13 cellular contexts compared by ENCODE assay signal in the genomic region with DNA sequence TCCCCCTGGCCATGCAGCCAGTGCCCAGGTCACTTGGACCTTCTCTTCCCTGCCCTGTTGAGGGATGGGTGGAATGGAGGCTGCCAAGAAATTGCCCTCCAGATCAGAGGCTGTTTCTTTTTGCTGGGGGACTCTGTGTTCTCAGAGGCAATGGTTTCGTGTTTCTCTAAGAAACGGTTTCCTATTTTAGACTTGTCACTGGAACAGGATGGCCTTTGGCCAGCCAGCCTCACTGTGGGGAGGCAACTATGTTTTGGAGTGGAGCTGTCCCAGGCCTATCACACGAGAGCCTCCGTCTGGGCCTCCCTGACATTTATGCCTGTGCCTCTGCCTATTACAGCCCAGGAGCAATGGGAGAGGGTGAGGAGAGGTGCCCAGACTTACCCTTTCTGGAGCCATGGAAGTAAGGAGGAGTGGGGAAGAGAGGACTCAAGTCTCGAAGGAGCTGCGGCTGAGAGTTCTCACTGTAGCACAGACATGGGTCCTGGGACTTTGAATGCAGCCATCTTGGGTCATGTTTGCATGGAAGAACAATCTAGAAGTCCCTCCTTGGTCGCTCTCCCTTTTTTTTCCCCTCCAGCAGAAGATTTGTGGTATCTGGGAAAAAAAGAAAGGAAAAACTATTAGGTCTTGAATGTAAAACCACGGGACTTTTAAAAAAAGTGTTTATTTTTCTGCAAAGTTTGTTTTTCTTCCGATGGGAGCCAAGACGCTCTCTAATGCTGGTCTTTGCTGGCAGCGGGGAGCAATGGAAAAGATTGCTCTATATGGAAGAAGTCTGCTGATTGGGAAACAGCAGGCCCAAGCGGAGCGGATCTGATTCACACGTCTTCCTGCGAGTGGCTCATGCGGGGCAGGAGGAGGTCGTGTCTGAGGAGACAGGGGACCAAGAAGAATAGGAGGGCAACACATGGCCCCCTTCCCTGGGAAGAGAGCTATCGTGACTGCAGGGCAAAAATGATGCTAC.
DNase-seq lines count a peak whose midpoint lies in the region; ATAC-seq, FAIRE-seq and TF ChIP-seq lines count a peak whose summit lies in the region.
"Had no signal": no experiment of that assay in that cellular context is flagged by ENCODE, and none has a peak within 500 bp of the region (broad histone marks: within the 10 kb centered on the region; RNA-seq: fewer than 3 reads in every experiment).

No MANE protein-coding gene starts in this region.

- no peaks in the 10 kb centered on the region for H4K20me1 ChIP-seq in GM23248 (ENCODE audit: insufficient read depth)

- peak; percentile 73 for DNase-seq in GM23248
- peak in 2 of 10 donors; percentile 12 to 36 for DNase-seq in dorsolateral prefrontal cortex
- peak; percentile 14 for DNase-seq in inferior parietal cortex (ENCODE audit: extremely low spot score)
- peak; percentile 72 for DNase-seq in sigmoid colon
- no peak for DNase-seq in GM12892 (ENCODE audit: insufficient read length)
- no peak for DNase-seq in NCI-H82 treated with DMSO at 0.1 percent for 48 hours (lab: John Stamatoyannopoulos, UW; ENCODE audit: unreplicated experiment)
- DNase-seq in HPDE6-E6E7 (ENCODE audit: extremely low spot score): no peak
- DNase-seq: MM.1S; NCI-H226; occipital lobe; stimulated activated CD4-positive, alpha-beta T cell treated with anti-CD3 and anti-CD28 coated beads, Interleukin-4, amount 100 ng/mL, for 1 hour had no signal

- no peaks in the 10 kb centered on the region for H3F3A ChIP-seq in GM23248 (ENCODE audit: insufficient read depth)

- no peak overlapping the region for H3K4me2 ChIP-seq in GM23248 (ENCODE audit: unreplicated experiment)

- H3K27me3 ChIP-seq in GM23248 (replicated peaks; ENCODE audit: insufficient read depth) (peaks cover 17% of the 10 kb centered on the region; the same call in 1 of the 2 replicates), dorsolateral prefrontal cortex (peaks cover 0 to 33% (median 0%) of the 10 kb centered on the region in 45 donors), sigmoid colon (no peaks in the 10 kb centered on the region)

- no peak overlapping the region for H2AFZ ChIP-seq in GM23248

- TF ChIP-seq POLR2A in sigmoid colon (IDR thresholded peaks at IDR 0.05) (no peak), GM12892 (IDR thresholded peaks at IDR 0.05; ENCODE audit: low read depth, low read length) (no peak)

- no peak overlapping the region for H3K4me3 ChIP-seq in GM23248
- no peak overlapping the region for H3K4me3 ChIP-seq in dorsolateral prefrontal cortex
- no peak overlapping the region for H3K4me3 ChIP-seq in sigmoid colon
- H3K4me3 ChIP-seq: GM12878 had no signal

- in situ Hi-C loops in GM23248 (cut with MboI): no loop called here

- 34 to 41% methylated on average over 18 of the region's 18 CpGs for WGBS in GM23248 (ENCODE audit: low coverage in 1 of 2, low lambda C conversion rate in 2 of 2, missing lambda C conversion rate in 2 of 2), 2 experiments
- WGBS in sigmoid colon, 2 donors: 82 to 85% methylated on average over 18 of the region's 18 CpGs

- no peaks in the 10 kb centered on the region for H3K9me2 ChIP-seq in GM23248 (ENCODE audit: insufficient read depth)

- no peaks in the 10 kb centered on the region for H3K9me3 ChIP-seq in GM23248 (ENCODE audit: low read depth)
- H3K9me3 ChIP-seq in sigmoid colon: no peaks in the 10 kb centered on the region

- H3K27ac ChIP-seq in GM23248 (no peak overlapping the region), dorsolateral prefrontal cortex (peak overlapping the region in 49 of 59 donors; percentile 5 to 87 (median 63)), sigmoid colon (peak overlapping the region in 2 of 4 donors; percentile 42 to 53)

- ATAC-seq in GM21447 (IDR thresholded peaks at IDR 0.05; ENCODE audit: unreplicated experiment): no peak
- ATAC-seq: GM12878 had no signal

- H3K9ac ChIP-seq in GM23248: no peak overlapping the region

- no peak for FAIRE-seq in GM12892 (lab: Jason Lieb, UNC)
- FAIRE-seq: GM12878 had no signal

- no peak for TF ChIP-seq EP300 in sigmoid colon (IDR thresholded peaks at IDR 0.05)

- H3K4me1 ChIP-seq in GM23248 (ENCODE audit: insufficient read depth) (no peaks in the 10 kb centered on the region), sigmoid colon (no peaks in the 10 kb centered on the region)

- intact Hi-C loops in dorsolateral prefrontal cortex (cut with DNase I): no loop called here
- intact Hi-C loops in sigmoid colon (cut with DNase I): no loop called here

- H3K79me2 ChIP-seq in GM23248 (ENCODE audit: insufficient read depth): no peaks in the 10 kb centered on the region

- TF ChIP-seq CTCF in dorsolateral prefrontal cortex (IDR thresholded peaks at IDR 0.05 in 54 of 56, conservative IDR thresholded peaks at IDR 0.05 in 2 of 56; ENCODE audit: low read depth in 1 of 56, partially characterized antibody in 56 of 56) (no peak), sigmoid colon (IDR thresholded peaks at IDR 0.05) (no peak)

- H3K36me3 ChIP-seq in GM23248 (ENCODE audit: low read depth) (no peaks in the 10 kb centered on the region), sigmoid colon (no peaks in the 10 kb centered on the region)

Comparison
In these comparisons a context has a peak if more than half of its experiments do, and no peak if none do; other contexts are left out.
1. DNase-seq: peak in GM23248 (single experiment), inferior parietal cortex (single experiment) and sigmoid colon (single experiment); none in GM12892 (single experiment), NCI-H82 treated with DMSO at 0.1 percent for 48 hours (single experiment) and HPDE6-E6E7 (single experiment).